Comparison of ENCODE assay signal across 24 cellular contexts in genomic region chr12:102419094-102419764, GRCh38.
"Had no signal": no experiment of that assay in that cellular context is flagged by ENCODE, and none has a peak within 500 bp of the region (broad histone marks: within the 10 kb centered on the region; RNA-seq: fewer than 3 reads in every experiment).

No MANE protein-coding gene starts in this region.

- H3K9me3 ChIP-seq: ovary, psoas muscle, sigmoid colon, stomach, thoracic aorta, thyroid gland, tibial nerve, upper lobe of right lung, uterus had no signal

- H3K4me1 ChIP-seq: neural progenitor cell, parathyroid adenoma, sigmoid colon, stomach, thyroid gland, tibial nerve, upper lobe of right lung, uterus had no signal

- H3K27me3 ChIP-seq: neural progenitor cell, ovary, sigmoid colon, stomach, thyroid gland, tibial nerve, upper lobe of right lung, uterus had no signal

- H3K4me3 ChIP-seq: neural progenitor cell, ovary, psoas muscle, sigmoid colon, stomach, thoracic aorta, thyroid gland, tibial nerve, upper lobe of right lung, uterus had no signal

- ATAC-seq: naive thymus-derived CD4-positive, alpha-beta T cell; natural killer cell; psoas muscle; stimulated activated effector memory CD8-positive, alpha-beta T cell treated with anti-CD3 and anti-CD28 coated beads, Interleukin-12 subunit alpha, Interleukin-12 subunit beta, amount 100 ng/mL, for 72 hours; stimulated activated naive B cell treated with anti-CD40 and anti-IgM and Interleukin-4, amounts not matched to agents 10 μg/mL and 1 μg/mL and 100 μg/mL, for 72 hours; upper lobe of right lung had no signal

- H3K9ac ChIP-seq: neural progenitor cell, parathyroid adenoma had no signal

- DNase-seq: naive thymus-derived CD4-positive, alpha-beta T cell; natural killer cell; occipital lobe; ovary; posterior cingulate gyrus; psoas muscle; right cardiac atrium; sigmoid colon; small intestine; stimulated activated CD4-positive, alpha-beta T cell treated with anti-CD3 and anti-CD28 coated beads, Interleukin-15, amount 100 ng/mL, for 24 hours; stimulated activated CD4-positive, alpha-beta T cell treated with anti-CD3 and anti-CD28 coated beads, Interleukin-2, amount 100 ng/mL, for 24 hours; stimulated activated CD4-positive, alpha-beta T cell treated with anti-CD3 and anti-CD28 coated beads, Interleukin-2, amount 100 ng/mL, for 48 hours; stimulated activated CD4-positive, alpha-beta T cell treated with anti-CD3 and anti-CD28 coated beads, Interleukin-4, amount 100 ng/mL, for 24 hours; stimulated activated naive B cell treated with anti-CD40 and anti-IgM and Interleukin-4, amounts not matched to agents 10 μg/mL and 1 μg/mL and 100 μg/mL, for 72 hours; stimulated activated naive CD4-positive, alpha-beta T cell treated with Interleukin-2 at 50 U/mL for 16 hours; stomach; thyroid gland; upper lobe of right lung; uterus had no signal

- H3K27ac ChIP-seq: neural progenitor cell, ovary, parathyroid adenoma, psoas muscle, sigmoid colon, stomach, thoracic aorta, thyroid gland, tibial nerve, upper lobe of right lung, uterus had no signal

- H3K36me3 ChIP-seq: neural progenitor cell, ovary, sigmoid colon, stomach, thoracic aorta, thyroid gland, tibial nerve, upper lobe of right lung, uterus had no signal
